Comparison of ENCODE assay signal across 8 cellular contexts in genomic region chr19:28003543-28003942, GRCh38.
"Had no signal": no experiment of that assay in that cellular context is flagged by ENCODE, and none has a peak within 500 bp of the region (broad histone marks: within the 10 kb centered on the region; RNA-seq: fewer than 3 reads in every experiment).

No MANE protein-coding gene starts in this region.

- H3K4me3 ChIP-seq: GM12878 had no signal

- ATAC-seq: GM12878 had no signal

- DNase-seq: GDM1, GF-D8 had no signal

- FAIRE-seq: G401.6, GM12878, GM12891, GM12892, GM18507, GM19239 had no signal
